ENCODE assay signal across 8 cellular contexts in genomic region chr2:109510136-109511028, GRCh38.
DNase-seq lines count a peak whose midpoint lies in the region; ATAC-seq and TF ChIP-seq lines count a peak whose summit lies in the region.

No MANE protein-coding gene starts in this region.

- H3K9me3 ChIP-seq in smooth muscle cell (replicated peaks; ENCODE audit: low read depth) = no peaks in the 10 kb centered on the region

- no peaks in the 10 kb centered on the region for H4K20me1 ChIP-seq in smooth muscle cell (ENCODE audit: low read depth)

- TF ChIP-seq CTCF in astrocyte of the cerebellum (IDR thresholded peaks at IDR 0.05; ENCODE audit: low read depth, low read length, missing control alignments) = peak; percentile 95
- peak; percentile 86 for TF ChIP-seq CTCF in smooth muscle cell (IDR thresholded peaks at IDR 0.05; ENCODE audit: borderline replicate concordance, insufficient read depth, poor library complexity, severe bottlenecking)

- in situ Hi-C loops in astrocyte of the cerebellum (cut with HindIII; ENCODE audit: low sequenced_read_pairs) = no loop called here

- 59% methylated on average over 17 of the region's 19 CpGs for WGBS in smooth muscle cell (ENCODE audit: low lambda C conversion rate)

- H3K4me2 ChIP-seq in smooth muscle cell = no peak overlapping the region

- H3K4me1 ChIP-seq in smooth muscle cell (ENCODE audit: low read depth) = no peaks in the 10 kb centered on the region

- no peak overlapping the region for H3K9ac ChIP-seq in smooth muscle cell (ENCODE audit: low read depth)

- H3K27me3 ChIP-seq in smooth muscle cell (ENCODE audit: low read depth) = no peaks in the 10 kb centered on the region

- peak; percentile 44 for ATAC-seq in GM18867 (IDR thresholded peaks at IDR 0.05; ENCODE audit: unreplicated experiment)
- ATAC-seq in HG03097 (IDR thresholded peaks at IDR 0.05; ENCODE audit: low FRiP score, unreplicated experiment) = no peak

- H3F3A ChIP-seq in smooth muscle cell (ENCODE audit: low read depth) = peaks cover 7% of the 10 kb centered on the region

- H3K79me2 ChIP-seq in smooth muscle cell (ENCODE audit: low read depth) = no peaks in the 10 kb centered on the region

- H3K4me3 ChIP-seq in astrocyte of the cerebellum (ENCODE audit: low read depth, low read length) (no peak overlapping the region), smooth muscle cell (no peak overlapping the region)

- no peak overlapping the region for H2AFZ ChIP-seq in smooth muscle cell (ENCODE audit: low read depth)

- no peak overlapping the region for H3K27ac ChIP-seq in smooth muscle cell (ENCODE audit: low read depth)

- peak; percentile 87 for DNase-seq in AG08395 (ENCODE audit: low spot score)
- DNase-seq in NCI-H128 (lab: John Stamatoyannopoulos, UW; ENCODE audit: unreplicated experiment) = peak; percentile 79
- DNase-seq in T1000 (lab: John Stamatoyannopoulos, UW) = peak; percentile 68
- peak; percentile 56 for DNase-seq in astrocyte of the cerebellum (ENCODE audit: low read depth)
- DNase-seq in hippocampal formation (lab: John Stamatoyannopoulos, UW) = peak; percentile 50
- peak; percentile 30 for DNase-seq in smooth muscle cell (lab: John Stamatoyannopoulos, UW; ENCODE audit: unreplicated experiment)

- H3K36me3 ChIP-seq in smooth muscle cell (ENCODE audit: low read depth) = no peaks in the 10 kb centered on the region

Comparison
In these comparisons a context has a peak if more than half of its experiments do, and no peak if none do; other contexts are left out.
1. DNase-seq: peak in every context shown above with its lines; median percentile 87 in AG08395; 79 in NCI-H128; 68 in T1000; 56 in astrocyte of the cerebellum; 50 in hippocampal formation; 30 in smooth muscle cell.